In the genomic region with DNA sequence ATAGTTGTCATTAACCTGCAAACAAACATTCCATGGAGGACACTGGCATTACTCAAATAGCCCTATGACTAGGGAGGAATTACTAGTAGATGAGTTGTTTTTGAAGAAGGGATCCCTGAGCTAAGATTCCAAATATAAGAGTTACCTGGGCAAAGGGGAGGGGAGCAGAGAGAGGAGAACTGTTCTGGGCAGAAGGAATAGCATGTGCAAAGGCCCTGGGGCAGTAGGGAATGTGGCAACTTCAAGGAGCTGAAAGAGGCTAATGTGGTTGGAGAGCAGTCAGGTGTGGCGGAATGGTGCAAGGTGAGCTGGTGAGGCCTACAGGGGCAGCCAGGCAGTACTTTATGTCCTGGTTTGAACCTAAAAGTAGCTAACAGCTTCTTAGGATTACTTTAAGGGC, we compare ENCODE assay signal across 2 cellular contexts.
A peak's percentile ranks its signal among the peaks of the same experiment; 100 is the strongest.
TF ChIP-seq lines count a peak whose summit lies in the region.

No MANE protein-coding gene starts in this region.

TF ChIP-seq in GM23338, 12 proteins besides CTCF, POLR2A, EP300 and RAD21 (continues in another document):
- TF ChIP-seq ZNF114 (CRISPR knock-in tag; IDR thresholded peaks at IDR 0.05) (no peak), NANOG (IDR thresholded peaks at IDR 0.05; ENCODE audit: borderline replicate concordance) (no peak), ZNF331 (CRISPR knock-in tag; IDR thresholded peaks at IDR 0.05; ENCODE audit: low read depth) (no peak), CREB1 (CRISPR knock-in tag; IDR thresholded peaks at IDR 0.05; ENCODE audit: low read depth) (no peak), JUNB (IDR thresholded peaks at IDR 0.05; ENCODE audit: unreplicated experiment) (no peak), STAT1 (IDR thresholded peaks at IDR 0.05; ENCODE audit: unreplicated experiment) (no peak), EZH2phosphoT487 (IDR thresholded peaks at IDR 0.05; ENCODE audit: unreplicated experiment) (no peak)
- TF ChIP-seq, protein P1, sequence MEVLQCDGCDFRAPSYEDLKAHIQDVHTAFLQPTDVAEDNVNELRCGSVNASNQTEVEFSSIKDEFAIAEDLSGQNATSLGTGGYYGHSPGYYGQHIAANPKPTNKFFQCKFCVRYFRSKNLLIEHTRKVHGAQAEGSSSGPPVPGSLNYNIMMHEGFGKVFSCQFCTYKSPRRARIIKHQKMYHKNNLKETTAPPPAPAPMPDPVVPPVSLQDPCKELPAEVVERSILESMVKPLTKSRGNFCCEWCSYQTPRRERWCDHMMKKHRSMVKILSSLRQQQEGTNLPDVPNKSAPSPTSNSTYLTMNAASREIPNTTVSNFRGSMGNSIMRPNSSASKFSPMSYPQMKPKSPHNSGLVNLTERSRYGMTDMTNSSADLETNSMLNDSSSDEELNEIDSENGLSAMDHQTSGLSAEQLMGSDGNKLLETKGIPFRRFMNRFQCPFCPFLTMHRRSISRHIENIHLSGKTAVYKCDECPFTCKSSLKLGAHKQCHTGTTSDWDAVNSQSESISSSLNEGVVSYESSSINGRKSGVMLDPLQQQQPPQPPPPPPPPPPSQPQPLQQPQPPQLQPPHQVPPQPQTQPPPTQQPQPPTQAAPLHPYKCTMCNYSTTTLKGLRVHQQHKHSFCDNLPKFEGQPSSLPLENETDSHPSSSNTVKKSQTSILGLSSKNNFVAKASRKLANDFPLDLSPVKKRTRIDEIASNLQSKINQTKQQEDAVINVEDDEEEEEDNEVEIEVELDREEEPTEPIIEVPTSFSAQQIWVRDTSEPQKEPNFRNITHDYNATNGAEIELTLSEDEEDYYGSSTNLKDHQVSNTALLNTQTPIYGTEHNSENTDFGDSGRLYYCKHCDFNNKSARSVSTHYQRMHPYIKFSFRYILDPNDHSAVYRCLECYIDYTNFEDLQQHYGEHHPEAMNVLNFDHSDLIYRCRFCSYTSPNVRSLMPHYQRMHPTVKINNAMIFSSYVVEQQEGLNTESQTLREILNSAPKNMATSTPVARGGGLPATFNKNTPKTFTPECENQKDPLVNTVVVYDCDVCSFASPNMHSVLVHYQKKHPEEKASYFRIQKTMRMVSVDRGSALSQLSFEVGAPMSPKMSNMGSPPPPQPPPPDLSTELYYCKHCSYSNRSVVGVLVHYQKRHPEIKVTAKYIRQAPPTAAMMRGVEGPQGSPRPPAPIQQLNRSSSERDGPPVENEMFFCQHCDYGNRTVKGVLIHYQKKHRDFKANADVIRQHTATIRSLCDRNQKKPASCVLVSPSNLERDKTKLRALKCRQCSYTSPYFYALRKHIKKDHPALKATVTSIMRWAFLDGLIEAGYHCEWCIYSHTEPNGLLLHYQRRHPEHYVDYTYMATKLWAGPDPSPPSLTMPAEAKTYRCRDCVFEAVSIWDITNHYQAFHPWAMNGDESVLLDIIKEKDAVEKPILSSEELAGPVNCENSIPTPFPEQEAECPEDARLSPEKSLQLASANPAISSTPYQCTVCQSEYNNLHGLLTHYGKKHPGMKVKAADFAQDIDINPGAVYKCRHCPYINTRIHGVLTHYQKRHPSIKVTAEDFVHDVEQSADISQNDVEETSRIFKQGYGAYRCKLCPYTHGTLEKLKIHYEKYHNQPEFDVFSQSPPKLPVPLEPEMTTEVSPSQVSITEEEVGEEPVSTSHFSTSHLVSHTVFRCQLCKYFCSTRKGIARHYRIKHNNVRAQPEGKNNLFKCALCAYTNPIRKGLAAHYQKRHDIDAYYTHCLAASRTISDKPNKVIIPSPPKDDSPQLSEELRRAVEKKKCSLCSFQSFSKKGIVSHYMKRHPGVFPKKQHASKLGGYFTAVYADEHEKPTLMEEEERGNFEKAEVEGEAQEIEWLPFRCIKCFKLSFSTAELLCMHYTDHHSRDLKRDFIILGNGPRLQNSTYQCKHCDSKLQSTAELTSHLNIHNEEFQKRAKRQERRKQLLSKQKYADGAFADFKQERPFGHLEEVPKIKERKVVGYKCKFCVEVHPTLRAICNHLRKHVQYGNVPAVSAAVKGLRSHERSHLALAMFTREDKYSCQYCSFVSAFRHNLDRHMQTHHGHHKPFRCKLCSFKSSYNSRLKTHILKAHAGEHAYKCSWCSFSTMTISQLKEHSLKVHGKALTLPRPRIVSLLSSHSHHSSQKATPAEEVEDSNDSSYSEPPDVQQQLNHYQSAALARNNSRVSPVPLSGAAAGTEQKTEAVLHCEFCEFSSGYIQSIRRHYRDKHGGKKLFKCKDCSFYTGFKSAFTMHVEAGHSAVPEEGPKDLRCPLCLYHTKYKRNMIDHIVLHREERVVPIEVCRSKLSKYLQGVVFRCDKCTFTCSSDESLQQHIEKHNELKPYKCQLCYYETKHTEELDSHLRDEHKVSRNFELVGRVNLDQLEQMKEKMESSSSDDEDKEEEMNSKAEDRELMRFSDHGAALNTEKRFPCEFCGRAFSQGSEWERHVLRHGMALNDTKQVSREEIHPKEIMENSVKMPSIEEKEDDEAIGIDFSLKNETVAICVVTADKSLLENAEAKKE (CRISPR knock-in tag; IDR thresholded peaks at IDR 0.05): no peak
- TF ChIP-seq, protein P2, sequence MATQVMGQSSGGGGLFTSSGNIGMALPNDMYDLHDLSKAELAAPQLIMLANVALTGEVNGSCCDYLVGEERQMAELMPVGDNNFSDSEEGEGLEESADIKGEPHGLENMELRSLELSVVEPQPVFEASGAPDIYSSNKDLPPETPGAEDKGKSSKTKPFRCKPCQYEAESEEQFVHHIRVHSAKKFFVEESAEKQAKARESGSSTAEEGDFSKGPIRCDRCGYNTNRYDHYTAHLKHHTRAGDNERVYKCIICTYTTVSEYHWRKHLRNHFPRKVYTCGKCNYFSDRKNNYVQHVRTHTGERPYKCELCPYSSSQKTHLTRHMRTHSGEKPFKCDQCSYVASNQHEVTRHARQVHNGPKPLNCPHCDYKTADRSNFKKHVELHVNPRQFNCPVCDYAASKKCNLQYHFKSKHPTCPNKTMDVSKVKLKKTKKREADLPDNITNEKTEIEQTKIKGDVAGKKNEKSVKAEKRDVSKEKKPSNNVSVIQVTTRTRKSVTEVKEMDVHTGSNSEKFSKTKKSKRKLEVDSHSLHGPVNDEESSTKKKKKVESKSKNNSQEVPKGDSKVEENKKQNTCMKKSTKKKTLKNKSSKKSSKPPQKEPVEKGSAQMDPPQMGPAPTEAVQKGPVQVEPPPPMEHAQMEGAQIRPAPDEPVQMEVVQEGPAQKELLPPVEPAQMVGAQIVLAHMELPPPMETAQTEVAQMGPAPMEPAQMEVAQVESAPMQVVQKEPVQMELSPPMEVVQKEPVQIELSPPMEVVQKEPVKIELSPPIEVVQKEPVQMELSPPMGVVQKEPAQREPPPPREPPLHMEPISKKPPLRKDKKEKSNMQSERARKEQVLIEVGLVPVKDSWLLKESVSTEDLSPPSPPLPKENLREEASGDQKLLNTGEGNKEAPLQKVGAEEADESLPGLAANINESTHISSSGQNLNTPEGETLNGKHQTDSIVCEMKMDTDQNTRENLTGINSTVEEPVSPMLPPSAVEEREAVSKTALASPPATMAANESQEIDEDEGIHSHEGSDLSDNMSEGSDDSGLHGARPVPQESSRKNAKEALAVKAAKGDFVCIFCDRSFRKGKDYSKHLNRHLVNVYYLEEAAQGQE (IDR thresholded peaks at IDR 0.05; ENCODE audit: unreplicated experiment): no peak
- TF ChIP-seq, protein P3, sequence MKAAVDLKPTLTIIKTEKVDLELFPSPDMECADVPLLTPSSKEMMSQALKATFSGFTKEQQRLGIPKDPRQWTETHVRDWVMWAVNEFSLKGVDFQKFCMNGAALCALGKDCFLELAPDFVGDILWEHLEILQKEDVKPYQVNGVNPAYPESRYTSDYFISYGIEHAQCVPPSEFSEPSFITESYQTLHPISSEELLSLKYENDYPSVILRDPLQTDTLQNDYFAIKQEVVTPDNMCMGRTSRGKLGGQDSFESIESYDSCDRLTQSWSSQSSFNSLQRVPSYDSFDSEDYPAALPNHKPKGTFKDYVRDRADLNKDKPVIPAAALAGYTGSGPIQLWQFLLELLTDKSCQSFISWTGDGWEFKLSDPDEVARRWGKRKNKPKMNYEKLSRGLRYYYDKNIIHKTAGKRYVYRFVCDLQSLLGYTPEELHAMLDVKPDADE (IDR thresholded peaks at IDR 0.05): no peak

TF ChIP-seq in H1, 55 proteins besides CTCF, POLR2A, EP300 and RAD21:
- TF ChIP-seq HDAC2 (IDR thresholded peaks at IDR 0.05; ENCODE audit: borderline replicate concordance in 1 of 2, low read depth in 2 of 2, low read length in 2 of 2): 0 out of 4 replicates have a peak, but pooled peaks of 1 of the 2 experiments have one; percentile 19
- no peak for TF ChIP-seq HDAC6 (IDR thresholded peaks at IDR 0.05; ENCODE audit: low read depth, low read length)
- no peak for TF ChIP-seq EGR1 (IDR thresholded peaks at IDR 0.05; ENCODE audit: borderline replicate concordance, low read depth, low read length)
- no peak for TF ChIP-seq SP2 (IDR thresholded peaks at IDR 0.05; ENCODE audit: low read length)
- TF ChIP-seq CEBPB (IDR thresholded peaks at IDR 0.05; ENCODE audit: low read depth, low read length): no peak
- no peak for TF ChIP-seq SUZ12 (IDR thresholded peaks at IDR 0.05; ENCODE audit: low read length)
- no peak for TF ChIP-seq BRCA1 (IDR thresholded peaks at IDR 0.05; ENCODE audit: low read depth, low read length)
- TF ChIP-seq TBP (IDR thresholded peaks at IDR 0.05; ENCODE audit: low read depth, low read length): no peak
- TF ChIP-seq SIN3A (conservative IDR thresholded peaks at IDR 0.05 in 1 of 2, IDR thresholded peaks at IDR 0.05 in 1 of 2; ENCODE audit: low read depth in 1 of 2, low read length in 2 of 2): no peak
- TF ChIP-seq POU5F1 (IDR thresholded peaks at IDR 0.05; ENCODE audit: low read depth, low read length): no peak
- TF ChIP-seq KDM1A (IDR thresholded peaks at IDR 0.05; ENCODE audit: borderline replicate concordance, low read length): peak; percentile 88; the same call in 1 of the 2 replicates
- no peak for TF ChIP-seq EZH2 (IDR thresholded peaks at IDR 0.05; ENCODE audit: low read depth, low read length, severe bottlenecking)
- TF ChIP-seq, protein P4, sequence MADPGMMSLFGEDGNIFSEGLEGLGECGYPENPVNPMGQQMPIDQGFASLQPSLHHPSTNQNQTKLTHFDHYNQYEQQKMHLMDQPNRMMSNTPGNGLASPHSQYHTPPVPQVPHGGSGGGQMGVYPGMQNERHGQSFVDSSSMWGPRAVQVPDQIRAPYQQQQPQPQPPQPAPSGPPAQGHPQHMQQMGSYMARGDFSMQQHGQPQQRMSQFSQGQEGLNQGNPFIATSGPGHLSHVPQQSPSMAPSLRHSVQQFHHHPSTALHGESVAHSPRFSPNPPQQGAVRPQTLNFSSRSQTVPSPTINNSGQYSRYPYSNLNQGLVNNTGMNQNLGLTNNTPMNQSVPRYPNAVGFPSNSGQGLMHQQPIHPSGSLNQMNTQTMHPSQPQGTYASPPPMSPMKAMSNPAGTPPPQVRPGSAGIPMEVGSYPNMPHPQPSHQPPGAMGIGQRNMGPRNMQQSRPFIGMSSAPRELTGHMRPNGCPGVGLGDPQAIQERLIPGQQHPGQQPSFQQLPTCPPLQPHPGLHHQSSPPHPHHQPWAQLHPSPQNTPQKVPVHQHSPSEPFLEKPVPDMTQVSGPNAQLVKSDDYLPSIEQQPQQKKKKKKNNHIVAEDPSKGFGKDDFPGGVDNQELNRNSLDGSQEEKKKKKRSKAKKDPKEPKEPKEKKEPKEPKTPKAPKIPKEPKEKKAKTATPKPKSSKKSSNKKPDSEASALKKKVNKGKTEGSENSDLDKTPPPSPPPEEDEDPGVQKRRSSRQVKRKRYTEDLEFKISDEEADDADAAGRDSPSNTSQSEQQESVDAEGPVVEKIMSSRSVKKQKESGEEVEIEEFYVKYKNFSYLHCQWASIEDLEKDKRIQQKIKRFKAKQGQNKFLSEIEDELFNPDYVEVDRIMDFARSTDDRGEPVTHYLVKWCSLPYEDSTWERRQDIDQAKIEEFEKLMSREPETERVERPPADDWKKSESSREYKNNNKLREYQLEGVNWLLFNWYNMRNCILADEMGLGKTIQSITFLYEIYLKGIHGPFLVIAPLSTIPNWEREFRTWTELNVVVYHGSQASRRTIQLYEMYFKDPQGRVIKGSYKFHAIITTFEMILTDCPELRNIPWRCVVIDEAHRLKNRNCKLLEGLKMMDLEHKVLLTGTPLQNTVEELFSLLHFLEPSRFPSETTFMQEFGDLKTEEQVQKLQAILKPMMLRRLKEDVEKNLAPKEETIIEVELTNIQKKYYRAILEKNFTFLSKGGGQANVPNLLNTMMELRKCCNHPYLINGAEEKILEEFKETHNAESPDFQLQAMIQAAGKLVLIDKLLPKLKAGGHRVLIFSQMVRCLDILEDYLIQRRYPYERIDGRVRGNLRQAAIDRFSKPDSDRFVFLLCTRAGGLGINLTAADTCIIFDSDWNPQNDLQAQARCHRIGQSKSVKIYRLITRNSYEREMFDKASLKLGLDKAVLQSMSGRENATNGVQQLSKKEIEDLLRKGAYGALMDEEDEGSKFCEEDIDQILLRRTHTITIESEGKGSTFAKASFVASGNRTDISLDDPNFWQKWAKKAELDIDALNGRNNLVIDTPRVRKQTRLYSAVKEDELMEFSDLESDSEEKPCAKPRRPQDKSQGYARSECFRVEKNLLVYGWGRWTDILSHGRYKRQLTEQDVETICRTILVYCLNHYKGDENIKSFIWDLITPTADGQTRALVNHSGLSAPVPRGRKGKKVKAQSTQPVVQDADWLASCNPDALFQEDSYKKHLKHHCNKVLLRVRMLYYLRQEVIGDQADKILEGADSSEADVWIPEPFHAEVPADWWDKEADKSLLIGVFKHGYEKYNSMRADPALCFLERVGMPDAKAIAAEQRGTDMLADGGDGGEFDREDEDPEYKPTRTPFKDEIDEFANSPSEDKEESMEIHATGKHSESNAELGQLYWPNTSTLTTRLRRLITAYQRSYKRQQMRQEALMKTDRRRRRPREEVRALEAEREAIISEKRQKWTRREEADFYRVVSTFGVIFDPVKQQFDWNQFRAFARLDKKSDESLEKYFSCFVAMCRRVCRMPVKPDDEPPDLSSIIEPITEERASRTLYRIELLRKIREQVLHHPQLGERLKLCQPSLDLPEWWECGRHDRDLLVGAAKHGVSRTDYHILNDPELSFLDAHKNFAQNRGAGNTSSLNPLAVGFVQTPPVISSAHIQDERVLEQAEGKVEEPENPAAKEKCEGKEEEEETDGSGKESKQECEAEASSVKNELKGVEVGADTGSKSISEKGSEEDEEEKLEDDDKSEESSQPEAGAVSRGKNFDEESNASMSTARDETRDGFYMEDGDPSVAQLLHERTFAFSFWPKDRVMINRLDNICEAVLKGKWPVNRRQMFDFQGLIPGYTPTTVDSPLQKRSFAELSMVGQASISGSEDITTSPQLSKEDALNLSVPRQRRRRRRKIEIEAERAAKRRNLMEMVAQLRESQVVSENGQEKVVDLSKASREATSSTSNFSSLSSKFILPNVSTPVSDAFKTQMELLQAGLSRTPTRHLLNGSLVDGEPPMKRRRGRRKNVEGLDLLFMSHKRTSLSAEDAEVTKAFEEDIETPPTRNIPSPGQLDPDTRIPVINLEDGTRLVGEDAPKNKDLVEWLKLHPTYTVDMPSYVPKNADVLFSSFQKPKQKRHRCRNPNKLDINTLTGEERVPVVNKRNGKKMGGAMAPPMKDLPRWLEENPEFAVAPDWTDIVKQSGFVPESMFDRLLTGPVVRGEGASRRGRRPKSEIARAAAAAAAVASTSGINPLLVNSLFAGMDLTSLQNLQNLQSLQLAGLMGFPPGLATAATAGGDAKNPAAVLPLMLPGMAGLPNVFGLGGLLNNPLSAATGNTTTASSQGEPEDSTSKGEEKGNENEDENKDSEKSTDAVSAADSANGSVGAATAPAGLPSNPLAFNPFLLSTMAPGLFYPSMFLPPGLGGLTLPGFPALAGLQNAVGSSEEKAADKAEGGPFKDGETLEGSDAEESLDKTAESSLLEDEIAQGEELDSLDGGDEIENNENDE (IDR thresholded peaks at IDR 0.05; ENCODE audit: insufficient replicate concordance, low read length): no peak
- TF ChIP-seq JUND (IDR thresholded peaks at IDR 0.05; ENCODE audit: low read length): no peak
- no peak for TF ChIP-seq RFX5 (IDR thresholded peaks at IDR 0.05; ENCODE audit: borderline replicate concordance, low read depth, low read length)
- no peak for TF ChIP-seq JUN (IDR thresholded peaks at IDR 0.05; ENCODE audit: low read depth, low read length)
- TF ChIP-seq, protein P5, sequence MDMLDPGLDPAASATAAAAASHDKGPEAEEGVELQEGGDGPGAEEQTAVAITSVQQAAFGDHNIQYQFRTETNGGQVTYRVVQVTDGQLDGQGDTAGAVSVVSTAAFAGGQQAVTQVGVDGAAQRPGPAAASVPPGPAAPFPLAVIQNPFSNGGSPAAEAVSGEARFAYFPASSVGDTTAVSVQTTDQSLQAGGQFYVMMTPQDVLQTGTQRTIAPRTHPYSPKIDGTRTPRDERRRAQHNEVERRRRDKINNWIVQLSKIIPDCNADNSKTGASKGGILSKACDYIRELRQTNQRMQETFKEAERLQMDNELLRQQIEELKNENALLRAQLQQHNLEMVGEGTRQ (IDR thresholded peaks at IDR 0.05; ENCODE audit: low read length): no peak
TF ChIP-seq in H1: peak in this region for 2.
